ENCODE assay signal across 17 cellular contexts in the genomic region with DNA sequence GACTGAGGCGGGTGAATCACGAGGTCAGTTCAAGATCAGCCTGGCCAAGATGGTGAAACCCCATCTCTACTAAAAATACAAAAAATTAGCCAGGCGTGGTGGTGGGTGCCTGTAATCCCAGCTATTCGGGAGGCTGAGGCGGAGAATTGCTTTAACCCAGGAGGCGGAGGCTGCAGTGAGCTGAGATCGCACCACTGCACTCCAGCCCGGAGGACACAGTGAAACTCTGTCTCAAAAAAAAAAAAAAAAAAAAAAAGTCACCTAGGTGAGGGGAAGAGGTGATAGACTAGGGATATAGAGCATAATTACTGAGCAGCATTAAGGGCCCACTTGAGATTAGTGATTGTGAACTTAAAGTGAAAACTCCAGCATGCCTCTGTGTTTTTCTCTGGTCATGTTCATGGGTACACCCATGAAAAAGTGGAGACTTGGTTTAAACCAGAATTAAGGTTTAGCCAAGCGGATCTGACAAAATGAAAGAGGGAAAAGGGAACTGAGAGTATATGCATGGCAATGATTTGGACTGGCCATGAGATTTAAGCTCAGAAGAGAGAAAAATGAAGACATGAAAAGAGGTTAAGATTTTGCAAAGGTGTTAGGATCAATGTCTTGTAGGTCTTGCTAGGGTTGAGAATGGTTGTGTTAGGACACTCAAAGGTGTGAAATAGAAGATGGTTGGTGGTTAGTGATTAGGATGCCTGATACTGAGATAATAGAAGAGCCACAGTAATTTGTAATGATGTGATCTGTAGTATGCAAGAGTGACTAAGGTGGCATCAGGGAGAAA.
DNase-seq lines count a peak whose midpoint lies in the region; ATAC-seq and TF ChIP-seq lines count a peak whose summit lies in the region.
"Had no signal": no experiment of that assay in that cellular context is flagged by ENCODE, and none has a peak within 500 bp of the region (broad histone marks: within the 10 kb centered on the region; RNA-seq: fewer than 3 reads in every experiment).

No MANE protein-coding gene starts in this region.

- H3K4me3 Mint-ChIP-seq in CD8-positive, alpha-beta T cell: no peak overlapping the region
- H3K4me3 Mint-ChIP-seq: activated CD8-positive, alpha-beta T cell treated with anti-CD3 and anti-CD28 coated beads for 36 hours; activated naive CD4-positive, alpha-beta T cell treated with anti-CD3 and anti-CD28 coated beads for 36 hours had no signal

- no peak overlapping the region for H3K27ac Mint-ChIP-seq in CD8-positive, alpha-beta T cell
- H3K27ac Mint-ChIP-seq: activated CD8-positive, alpha-beta T cell treated with anti-CD3 and anti-CD28 coated beads for 36 hours; activated naive CD4-positive, alpha-beta T cell treated with anti-CD3 and anti-CD28 coated beads for 36 hours had no signal

- ATAC-seq in GM18498 (IDR thresholded peaks at IDR 0.05; ENCODE audit: unreplicated experiment) (peak; percentile 71), GM19452 (IDR thresholded peaks at IDR 0.05; ENCODE audit: unreplicated experiment) (peak; percentile 83), HG02852 (IDR thresholded peaks at IDR 0.05; ENCODE audit: unreplicated experiment) (peak; percentile 92), HG03520 (IDR thresholded peaks at IDR 0.05; ENCODE audit: unreplicated experiment) (peak; percentile 47)
- ATAC-seq in CD8-positive, alpha-beta T cell: no peak
- ATAC-seq: activated CD8-positive, alpha-beta T cell treated with anti-CD3 and anti-CD28 coated beads for 36 hours; HepG2 had no signal

- intact Hi-C loops in cardiac septum (cut with DNase I): no loop called here
- intact Hi-C loops in CD8-positive, alpha-beta T cell (cut with DNase I, micrococcal nuclease): no loop called here

- no peaks in the 10 kb centered on the region for H3K9me3 Mint-ChIP-seq in CD8-positive, alpha-beta T cell
- H3K9me3 Mint-ChIP-seq: activated CD8-positive, alpha-beta T cell treated with anti-CD3 and anti-CD28 coated beads for 36 hours; activated naive CD4-positive, alpha-beta T cell treated with anti-CD3 and anti-CD28 coated beads for 36 hours had no signal

- no peaks in the 10 kb centered on the region for H3K9me3 ChIP-seq in MG63
- H3K9me3 ChIP-seq in CD8-positive, alpha-beta T cell (ENCODE audit: low read length): no peaks in the 10 kb centered on the region

- no peak overlapping the region for H3K27ac ChIP-seq in CD8-positive, alpha-beta T cell (ENCODE audit: low read depth, low read length)

- no peaks in the 10 kb centered on the region for H3K4me1 Mint-ChIP-seq in CD8-positive, alpha-beta T cell (ENCODE audit: low read depth)

- H3K27me3 Mint-ChIP-seq in CD8-positive, alpha-beta T cell (ENCODE audit: low read depth): no peaks in the 10 kb centered on the region
- H3K27me3 Mint-ChIP-seq: activated CD8-positive, alpha-beta T cell treated with anti-CD3 and anti-CD28 coated beads for 36 hours had no signal

- POLR2A ChIA-PET in CD8-positive, alpha-beta T cell (lab: Charles Lee): no interaction called here

- CTCF ChIA-PET in CD8-positive, alpha-beta T cell (lab: Charles Lee): no interaction called here

- no peak overlapping the region for H3K4me3 ChIP-seq in MG63
- no peak overlapping the region for H3K4me3 ChIP-seq in CD8-positive, alpha-beta T cell (ENCODE audit: low read depth, low read length)

- TF ChIP-seq CTCF in CD8-positive, alpha-beta T cell (IDR thresholded peaks at IDR 0.05): no peak

- H3K27me3 ChIP-seq in MG63: no peaks in the 10 kb centered on the region
- H3K27me3 ChIP-seq in CD8-positive, alpha-beta T cell (ENCODE audit: insufficient read depth, low read length): no peaks in the 10 kb centered on the region

- peaks cover 22% of the 10 kb centered on the region for H3K36me3 Mint-ChIP-seq in CD8-positive, alpha-beta T cell

- H3K4me1 ChIP-seq in CD8-positive, alpha-beta T cell (ENCODE audit: insufficient read depth, low read length): no peaks in the 10 kb centered on the region

- H3K36me3 ChIP-seq in MG63: no peaks in the 10 kb centered on the region
- H3K36me3 ChIP-seq in CD8-positive, alpha-beta T cell (ENCODE audit: insufficient read depth, low read length): no peaks in the 10 kb centered on the region

- DNase-seq in MG63: no peak
- DNase-seq in cardiac septum (ENCODE audit: low spot score): no peak
- DNase-seq in CD8-positive, alpha-beta T cell: no peak
- DNase-seq in SHP77 treated with DMSO at 0.1 percent for 48 hours (lab: John Stamatoyannopoulos, UW): no peak
- DNase-seq: activated CD8-positive, alpha-beta T cell treated with anti-CD3 and anti-CD28 coated beads for 36 hours; activated naive CD4-positive, alpha-beta T cell treated with anti-CD3 and anti-CD28 coated beads for 36 hours; DMS 273 treated with DMSO at 0.1 percent for 48 hours; HCEC 1CT; kidney glomerular epithelial cell; NCI-H146; NCI-H748 treated with DMSO at 0.1 percent for 48 hours; T-helper 9 cell had no signal
